Comparison of ENCODE assay signal across 24 cellular contexts in the genomic region with DNA sequence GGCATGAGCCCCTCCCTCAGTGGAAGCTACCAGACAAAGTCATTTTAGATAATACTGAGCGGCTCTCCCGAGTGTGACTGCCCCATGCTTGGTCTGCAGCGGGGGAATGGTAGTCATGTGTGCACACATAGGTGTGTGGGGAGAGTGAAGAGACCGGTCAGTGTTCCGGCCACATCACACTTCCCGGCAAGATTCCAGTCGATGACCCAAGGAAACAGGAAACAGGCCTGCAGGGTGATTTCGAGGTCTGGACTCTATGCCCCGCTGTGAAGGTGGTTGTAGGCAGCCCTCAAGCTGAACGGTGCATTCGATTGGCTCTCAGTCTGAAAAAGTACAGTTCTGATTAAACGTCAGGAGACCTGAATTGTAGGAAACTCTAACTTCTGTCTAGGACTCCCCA.
"Had no signal": no experiment of that assay in that cellular context is flagged by ENCODE, and none has a peak within 500 bp of the region (broad histone marks: within the 10 kb centered on the region; RNA-seq: fewer than 3 reads in every experiment).

No MANE protein-coding gene starts in this region.

- H3K36me3 ChIP-seq: cardiac muscle cell, left lung, ovary, thoracic aorta, upper lobe of left lung, WERI-Rb-1 had no signal

- H3K4me3 Mint-ChIP-seq: endodermal cell; neural crest cell; T-helper 1 cell treated with Interleukin-12 subunit alpha and Interleukin-12 subunit beta and Interleukin-4 antibody, amounts not matched to agents 30 μg/mL and 1 μg/mL, for 36 hours had no signal

- DNase-seq: activated CD4-positive, alpha-beta T cell treated with anti-CD3 and anti-CD28 coated beads for 1 hour; activated CD8-positive, alpha-beta memory T cell treated with anti-CD3 and anti-CD28 coated beads for 24 hours; activated CD8-positive, alpha-beta memory T cell treated with anti-CD3 and anti-CD28 coated beads, Interleukin-2, amount 50 U/mL, for 48 hours; activated effector memory CD4-positive, alpha-beta T cell treated with anti-CD3 and anti-CD28 coated beads, Interleukin-2, amount 50 U/mL, for 16 hours; activated T-cell treated with anti-CD3 and anti-CD28 coated beads, Interleukin-2, amount 50 U/mL, for 48 hours; dorsolateral prefrontal cortex; left lung; mammary epithelial cell; psoas muscle; stimulated activated CD4-positive, alpha-beta T cell treated with anti-CD3 and anti-CD28 coated beads, Interleukin-15, amount 100 ng/mL, for 24 hours; stimulated activated CD4-positive, alpha-beta T cell treated with anti-CD3 and anti-CD28 coated beads, Interleukin-4, amount 100 ng/mL, for 1 hour; upper lobe of left lung had no signal

- H3K27ac Mint-ChIP-seq: activated naive CD4-positive, alpha-beta T cell treated with anti-CD3 and anti-CD28 coated beads, Interleukin-2, amount 50 U/mL, for 72 hours; endodermal cell; T-helper 1 cell treated with Interleukin-12 subunit alpha and Interleukin-12 subunit beta and Interleukin-4 antibody, amounts not matched to agents 30 μg/mL and 1 μg/mL, for 36 hours had no signal

- H3K27ac ChIP-seq: cardiac muscle cell, dorsolateral prefrontal cortex, epithelial cell of prostate, left lung, psoas muscle, thoracic aorta, upper lobe of left lung, WERI-Rb-1 had no signal

- FAIRE-seq: frontal cortex, kidney had no signal

- H3K4me3 ChIP-seq: cardiac muscle cell, dorsolateral prefrontal cortex, left lung, ovary, psoas muscle, skin epidermis, thoracic aorta, upper lobe of left lung had no signal

- H3K36me3 Mint-ChIP-seq: activated naive CD4-positive, alpha-beta T cell treated with anti-CD3 and anti-CD28 coated beads, Interleukin-2, amount 50 U/mL, for 72 hours had no signal

- H3K9me3 Mint-ChIP-seq: activated naive CD4-positive, alpha-beta T cell treated with anti-CD3 and anti-CD28 coated beads, Interleukin-2, amount 50 U/mL, for 72 hours; neural crest cell; T-helper 1 cell treated with Interleukin-12 subunit alpha and Interleukin-12 subunit beta and Interleukin-4 antibody, amounts not matched to agents 30 μg/mL and 1 μg/mL, for 36 hours had no signal

- ATAC-seq: activated naive CD4-positive, alpha-beta T cell treated with anti-CD3 and anti-CD28 coated beads, Interleukin-2, amount 50 U/mL, for 72 hours; psoas muscle had no signal
